7 cellular contexts compared by ENCODE assay signal in the genomic region with DNA sequence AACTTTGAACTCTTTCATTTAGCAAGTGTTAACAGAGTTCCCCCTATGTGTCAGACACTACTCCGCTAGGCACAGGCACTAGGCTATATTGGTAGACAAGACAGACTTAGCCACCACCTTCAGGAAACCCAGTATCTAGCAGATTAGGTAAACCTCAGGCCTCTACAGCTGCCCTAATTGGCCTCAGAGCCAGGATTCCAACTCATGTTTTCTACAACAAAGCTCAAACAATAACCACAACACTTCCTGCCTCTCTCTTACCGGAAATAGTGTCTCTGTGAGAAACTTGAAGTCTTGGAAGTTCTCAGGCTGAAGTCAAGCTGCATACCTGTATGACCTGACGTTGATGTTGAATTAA.
A peak's percentile ranks its signal among the peaks of the same experiment; 100 is the strongest.
DNase-seq lines count a peak whose midpoint lies in the region; ATAC-seq and TF ChIP-seq lines count a peak whose summit lies in the region.

No MANE protein-coding gene starts in this region.

- H3K36me3 Mint-ChIP-seq in activated naive CD8-positive, alpha-beta T cell treated with anti-CD3 and anti-CD28 coated beads, Interleukin-2, amount 50 U/mL, for 24 hours (ENCODE audit: low read depth), result no peaks in the 10 kb centered on the region

- no peak for TF ChIP-seq CTCF in OCI-LY7 (conservative IDR thresholded peaks at IDR 0.05; ENCODE audit: low read length)

- H3K4me2 ChIP-seq in OCI-LY7 (ENCODE audit: low read length), result peak overlapping the region; percentile 31; the same call in 1 of the 2 replicates

- intact Hi-C loops in OCI-LY7 (cut with micrococcal nuclease; ENCODE audit: unreplicated experiment), result no loop called here

- no peak overlapping the region for H3K27ac Mint-ChIP-seq in activated naive CD8-positive, alpha-beta T cell treated with anti-CD3 and anti-CD28 coated beads, Interleukin-2, amount 50 U/mL, for 24 hours

- no peaks in the 10 kb centered on the region for H3K36me3 ChIP-seq in OCI-LY7 (ENCODE audit: insufficient read depth, low read length)

- peak; percentile 59 for DNase-seq in OCI-LY7 (ENCODE audit: low spot score)
- DNase-seq in activated naive CD8-positive, alpha-beta T cell treated with anti-CD3 and anti-CD28 coated beads, Interleukin-2, amount 50 U/mL, for 24 hours, result peak; percentile 8
- peak; percentile 35 for DNase-seq in stimulated activated CD4-positive, alpha-beta T cell treated with anti-CD3 and anti-CD28 coated beads, Interleukin-15, amount 100 ng/mL, for 24 hours
- no peak for DNase-seq in NCI-H146 treated with DMSO at 0.1 percent for 48 hours (lab: John Stamatoyannopoulos, UW; ENCODE audit: unreplicated experiment)
- DNase-seq in amniotic stem cell (lab: John Stamatoyannopoulos, UW), result no peak

- POLR2A ChIA-PET in OCI-LY7 (lab: Charles Lee), result interaction anchor here (0.6 to 1.4 kb wide), 5 partner anchors 13 to 379 kb away, joined by 3 to 6 read pairs (median 3); no protein-coding TSS in a partner anchor

- no peak overlapping the region for H3K27ac ChIP-seq in OCI-LY7 (ENCODE audit: low read depth, low read length, poor library complexity, severe bottlenecking)

- H3K4me1 ChIP-seq in OCI-LY7 (ENCODE audit: insufficient read depth, low read length, poor library complexity, severe bottlenecking), result peaks cover 14% of the 10 kb centered on the region

- H3K9me3 ChIP-seq in OCI-LY7 (ENCODE audit: low read length), result no peaks in the 10 kb centered on the region

- peak overlapping the region; percentile 81 for H2AFZ ChIP-seq in OCI-LY7 (ENCODE audit: low read length)

- H3K4me3 Mint-ChIP-seq in activated naive CD8-positive, alpha-beta T cell treated with anti-CD3 and anti-CD28 coated beads, Interleukin-2, amount 50 U/mL, for 24 hours, result no peak overlapping the region

- H4K20me1 ChIP-seq in OCI-LY7 (ENCODE audit: insufficient read depth, low read length), result no peaks in the 10 kb centered on the region

- no peaks in the 10 kb centered on the region for H3K79me2 ChIP-seq in OCI-LY7 (ENCODE audit: insufficient read depth, low read depth, low read length)

- no peaks in the 10 kb centered on the region for H3K9me3 Mint-ChIP-seq in activated naive CD8-positive, alpha-beta T cell treated with anti-CD3 and anti-CD28 coated beads, Interleukin-2, amount 50 U/mL, for 24 hours

- H3K4me1 Mint-ChIP-seq in activated naive CD8-positive, alpha-beta T cell treated with anti-CD3 and anti-CD28 coated beads, Interleukin-2, amount 50 U/mL, for 24 hours, result peaks cover 36% of the 10 kb centered on the region

- no peak overlapping the region for H3K4me3 ChIP-seq in OCI-LY7 (ENCODE audit: low read depth, low read length, poor library complexity, severe bottlenecking)

- ATAC-seq in GM19023 (IDR thresholded peaks at IDR 0.05; ENCODE audit: unreplicated experiment) (peak; percentile 91), HG02885 (IDR thresholded peaks at IDR 0.05; ENCODE audit: poor library complexity, unreplicated experiment) (peak; percentile 91)
- ATAC-seq in activated naive CD8-positive, alpha-beta T cell treated with anti-CD3 and anti-CD28 coated beads, Interleukin-2, amount 50 U/mL, for 24 hours, result peak; percentile 97

- H3K9me2 ChIP-seq in OCI-LY7 (ENCODE audit: insufficient read depth, low read length), result no peaks in the 10 kb centered on the region

- no TSS peak for BruUV-seq in OCI-LY7 (replicated peaks; lab: Mats Ljungman, UMichigan)

- CTCF ChIA-PET in OCI-LY7 (lab: Charles Lee; ENCODE audit: unreplicated experiment), result interaction anchor here (1.1 kb wide), 1 partner anchor 11 kb away, joined by 3 read pairs; no protein-coding TSS in a partner anchor

- peaks cover 2% of the 10 kb centered on the region for H3K27me3 Mint-ChIP-seq in activated naive CD8-positive, alpha-beta T cell treated with anti-CD3 and anti-CD28 coated beads, Interleukin-2, amount 50 U/mL, for 24 hours

Comparison
In these comparisons a context has a peak if more than half of its experiments do, and no peak if none do; other contexts are left out.
1. DNase-seq: peak in OCI-LY7 (single experiment), activated naive CD8-positive, alpha-beta T cell treated with anti-CD3 and anti-CD28 coated beads, Interleukin-2, amount 50 U/mL, for 24 hours (single experiment) and stimulated activated CD4-positive, alpha-beta T cell treated with anti-CD3 and anti-CD28 coated beads, Interleukin-15, amount 100 ng/mL, for 24 hours (single experiment); none in NCI-H146 treated with DMSO at 0.1 percent for 48 hours (single experiment) and amniotic stem cell (single experiment).
2. Peak in every context shown above with its lines, with median percentiles within 50 percentile points of each other: ATAC-seq.